In the genomic region with DNA sequence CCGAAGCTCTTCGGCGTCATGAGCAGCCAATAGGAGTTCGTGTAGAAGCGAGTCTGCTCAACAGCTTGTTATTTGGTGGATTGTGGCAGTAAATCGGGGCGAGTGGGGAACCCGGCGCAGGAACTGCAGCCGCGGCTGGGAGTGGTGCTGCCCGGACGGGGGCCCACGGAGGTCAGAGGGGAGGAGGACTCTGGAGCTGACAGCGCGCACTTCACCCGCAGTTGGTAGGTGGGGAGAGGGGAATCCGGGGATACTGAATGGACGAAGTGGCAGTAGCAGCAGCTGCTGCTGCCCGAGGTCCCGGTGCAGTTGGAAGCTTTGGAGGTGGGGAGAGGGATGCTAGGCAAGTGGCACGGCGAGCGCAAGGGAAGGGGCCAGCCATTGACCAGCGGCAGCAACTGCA, we compare ENCODE assay signal across 1 cellular context.
A peak's percentile ranks its signal among the peaks of the same experiment; 100 is the strongest.
TF ChIP-seq lines count a peak whose summit lies in the region.

Gene ARID4A, plus strand, starts transcription at position 79 of the 403 bp plus-strand sequence. CDS start 1,300 bp downstream, outside the sequence.

TF ChIP-seq in K562, 482 proteins besides CTCF, POLR2A, EP300 and RAD21 (continued from another document and continues in another):
- TF ChIP-seq KDM1A (IDR thresholded peaks at IDR 0.05) (peak; percentile 9 to 60; a peak in 2 of 4 replicates), ZEB2 (IDR thresholded peaks at IDR 0.05) (no peak), TAF1 (IDR thresholded peaks at IDR 0.05; ENCODE audit: control insufficient read depth, extremely low read depth, insufficient read depth, low read length, severe bottlenecking) (peak; percentile 27), CHD1 (IDR thresholded peaks at IDR 0.05; ENCODE audit: low read length) (peak; percentile 67), ZNF274 (IDR thresholded peaks at IDR 0.05; ENCODE audit: borderline replicate concordance, low read depth, low read length) (no peak), SP1 (CRISPR knock-in tag; IDR thresholded peaks at IDR 0.05) (peak; percentile 39; the same call in 1 of the 2 replicates), ELF2 (CRISPR knock-in tag; IDR thresholded peaks at IDR 0.05) (0 out of 2 replicates have a peak, but pooled peaks have one; percentile 24), NCOA4 (IDR thresholded peaks at IDR 0.05; ENCODE audit: partially characterized antibody) (no peak), HDGF (IDR thresholded peaks at IDR 0.05) (no peak), SAFB2 (IDR thresholded peaks at IDR 0.05; ENCODE audit: borderline replicate concordance, low read depth, low read length, severe bottlenecking) (no peak), TARDBP (IDR thresholded peaks at IDR 0.05) (0 out of 2 replicates have a peak, but pooled peaks have one; percentile 39), BRCA1 (IDR thresholded peaks at IDR 0.05) (no peak), BRCA1 (CRISPR knock-in tag; IDR thresholded peaks at IDR 0.05) (no peak), PML (IDR thresholded peaks at IDR 0.05; ENCODE audit: low read length) (peak; percentile 44; the same call in 1 of the 2 replicates), RBFOX2 (IDR thresholded peaks at IDR 0.05; ENCODE audit: low read depth, low read length) (peak; percentile 62), TBP (optimal IDR thresholded peaks at IDR 0.05; ENCODE audit: low read depth, low read length) (peak; percentile 24), PHF8 (IDR thresholded peaks at IDR 0.05; ENCODE audit: borderline replicate concordance, low read length) (peak; percentile 34), NKRF (IDR thresholded peaks at IDR 0.05; ENCODE audit: borderline replicate concordance) (peak; percentile 78), POLR2H (tag; IDR thresholded peaks at IDR 0.05; ENCODE audit: low read depth) (no peak), MYC (IDR thresholded peaks at IDR 0.05; ENCODE audit: low read depth, low read length) (no peak), MYC (CRISPR knock-in tag; IDR thresholded peaks at IDR 0.05; ENCODE audit: borderline replicate concordance, low read depth) (0 out of 2 replicates have a peak, but pooled peaks have one; percentile 32), NEUROD1 (IDR thresholded peaks at IDR 0.05; ENCODE audit: borderline replicate concordance, low read depth, low read length, partially characterized antibody) (no peak), RBBP5 (IDR thresholded peaks at IDR 0.05; ENCODE audit: borderline replicate concordance, insufficient read depth, low read length, poor library complexity, severe bottlenecking) (no peak), CLOCK (CRISPR knock-in tag; IDR thresholded peaks at IDR 0.05; ENCODE audit: borderline replicate concordance) (no peak), RCOR1 (IDR thresholded peaks at IDR 0.05; ENCODE audit: borderline replicate concordance in 1 of 2, low read depth in 2 of 2, low read length in 2 of 2) (peak in 1 of 2 experiments; percentile 63; a peak in 1 of 4 replicates), FOSL1 (tag; conservative IDR thresholded peaks at IDR 0.05) (0 out of 2 replicates have a peak, but pooled peaks have one; percentile 4), PHF21A (IDR thresholded peaks at IDR 0.05; ENCODE audit: borderline replicate concordance, low read depth) (peak; percentile 92), NBN (IDR thresholded peaks at IDR 0.05; ENCODE audit: low read depth) (no peak), MTA3 (IDR thresholded peaks at IDR 0.05; ENCODE audit: borderline replicate concordance) (0 out of 2 replicates have a peak, but pooled peaks have one; percentile 17)
- TF ChIP-seq, protein P1, sequence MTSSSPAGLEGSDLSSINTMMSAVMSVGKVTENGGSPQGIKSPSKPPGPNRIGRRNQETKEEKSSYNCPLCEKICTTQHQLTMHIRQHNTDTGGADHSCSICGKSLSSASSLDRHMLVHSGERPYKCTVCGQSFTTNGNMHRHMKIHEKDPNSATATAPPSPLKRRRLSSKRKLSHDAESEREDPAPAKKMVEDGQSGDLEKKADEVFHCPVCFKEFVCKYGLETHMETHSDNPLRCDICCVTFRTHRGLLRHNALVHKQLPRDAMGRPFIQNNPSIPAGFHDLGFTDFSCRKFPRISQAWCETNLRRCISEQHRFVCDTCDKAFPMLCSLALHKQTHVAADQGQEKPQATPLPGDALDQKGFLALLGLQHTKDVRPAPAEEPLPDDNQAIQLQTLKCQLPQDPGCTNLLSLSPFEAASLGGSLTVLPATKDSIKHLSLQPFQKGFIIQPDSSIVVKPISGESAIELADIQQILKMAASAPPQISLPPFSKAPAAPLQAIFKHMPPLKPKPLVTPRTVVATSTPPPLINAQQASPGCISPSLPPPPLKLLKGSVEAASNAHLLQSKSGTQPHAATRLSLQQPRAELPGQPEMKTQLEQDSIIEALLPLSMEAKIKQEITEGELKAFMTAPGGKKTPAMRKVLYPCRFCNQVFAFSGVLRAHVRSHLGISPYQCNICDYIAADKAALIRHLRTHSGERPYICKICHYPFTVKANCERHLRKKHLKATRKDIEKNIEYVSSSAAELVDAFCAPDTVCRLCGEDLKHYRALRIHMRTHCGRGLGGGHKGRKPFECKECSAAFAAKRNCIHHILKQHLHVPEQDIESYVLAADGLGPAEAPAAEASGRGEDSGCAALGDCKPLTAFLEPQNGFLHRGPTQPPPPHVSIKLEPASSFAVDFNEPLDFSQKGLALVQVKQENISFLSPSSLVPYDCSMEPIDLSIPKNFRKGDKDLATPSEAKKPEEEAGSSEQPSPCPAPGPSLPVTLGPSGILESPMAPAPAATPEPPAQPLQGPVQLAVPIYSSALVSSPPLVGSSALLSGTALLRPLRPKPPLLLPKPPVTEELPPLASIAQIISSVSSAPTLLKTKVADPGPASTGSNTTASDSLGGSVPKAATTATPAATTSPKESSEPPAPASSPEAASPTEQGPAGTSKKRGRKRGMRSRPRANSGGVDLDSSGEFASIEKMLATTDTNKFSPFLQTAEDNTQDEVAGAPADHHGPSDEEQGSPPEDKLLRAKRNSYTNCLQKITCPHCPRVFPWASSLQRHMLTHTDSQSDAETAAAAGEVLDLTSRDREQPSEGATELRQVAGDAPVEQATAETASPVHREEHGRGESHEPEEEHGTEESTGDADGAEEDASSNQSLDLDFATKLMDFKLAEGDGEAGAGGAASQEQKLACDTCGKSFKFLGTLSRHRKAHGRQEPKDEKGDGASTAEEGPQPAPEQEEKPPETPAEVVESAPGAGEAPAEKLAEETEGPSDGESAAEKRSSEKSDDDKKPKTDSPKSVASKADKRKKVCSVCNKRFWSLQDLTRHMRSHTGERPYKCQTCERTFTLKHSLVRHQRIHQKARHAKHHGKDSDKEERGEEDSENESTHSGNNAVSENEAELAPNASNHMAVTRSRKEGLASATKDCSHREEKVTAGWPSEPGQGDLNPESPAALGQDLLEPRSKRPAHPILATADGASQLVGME (CRISPR knock-in tag; IDR thresholded peaks at IDR 0.05), result no peak
- TF ChIP-seq, protein P2, sequence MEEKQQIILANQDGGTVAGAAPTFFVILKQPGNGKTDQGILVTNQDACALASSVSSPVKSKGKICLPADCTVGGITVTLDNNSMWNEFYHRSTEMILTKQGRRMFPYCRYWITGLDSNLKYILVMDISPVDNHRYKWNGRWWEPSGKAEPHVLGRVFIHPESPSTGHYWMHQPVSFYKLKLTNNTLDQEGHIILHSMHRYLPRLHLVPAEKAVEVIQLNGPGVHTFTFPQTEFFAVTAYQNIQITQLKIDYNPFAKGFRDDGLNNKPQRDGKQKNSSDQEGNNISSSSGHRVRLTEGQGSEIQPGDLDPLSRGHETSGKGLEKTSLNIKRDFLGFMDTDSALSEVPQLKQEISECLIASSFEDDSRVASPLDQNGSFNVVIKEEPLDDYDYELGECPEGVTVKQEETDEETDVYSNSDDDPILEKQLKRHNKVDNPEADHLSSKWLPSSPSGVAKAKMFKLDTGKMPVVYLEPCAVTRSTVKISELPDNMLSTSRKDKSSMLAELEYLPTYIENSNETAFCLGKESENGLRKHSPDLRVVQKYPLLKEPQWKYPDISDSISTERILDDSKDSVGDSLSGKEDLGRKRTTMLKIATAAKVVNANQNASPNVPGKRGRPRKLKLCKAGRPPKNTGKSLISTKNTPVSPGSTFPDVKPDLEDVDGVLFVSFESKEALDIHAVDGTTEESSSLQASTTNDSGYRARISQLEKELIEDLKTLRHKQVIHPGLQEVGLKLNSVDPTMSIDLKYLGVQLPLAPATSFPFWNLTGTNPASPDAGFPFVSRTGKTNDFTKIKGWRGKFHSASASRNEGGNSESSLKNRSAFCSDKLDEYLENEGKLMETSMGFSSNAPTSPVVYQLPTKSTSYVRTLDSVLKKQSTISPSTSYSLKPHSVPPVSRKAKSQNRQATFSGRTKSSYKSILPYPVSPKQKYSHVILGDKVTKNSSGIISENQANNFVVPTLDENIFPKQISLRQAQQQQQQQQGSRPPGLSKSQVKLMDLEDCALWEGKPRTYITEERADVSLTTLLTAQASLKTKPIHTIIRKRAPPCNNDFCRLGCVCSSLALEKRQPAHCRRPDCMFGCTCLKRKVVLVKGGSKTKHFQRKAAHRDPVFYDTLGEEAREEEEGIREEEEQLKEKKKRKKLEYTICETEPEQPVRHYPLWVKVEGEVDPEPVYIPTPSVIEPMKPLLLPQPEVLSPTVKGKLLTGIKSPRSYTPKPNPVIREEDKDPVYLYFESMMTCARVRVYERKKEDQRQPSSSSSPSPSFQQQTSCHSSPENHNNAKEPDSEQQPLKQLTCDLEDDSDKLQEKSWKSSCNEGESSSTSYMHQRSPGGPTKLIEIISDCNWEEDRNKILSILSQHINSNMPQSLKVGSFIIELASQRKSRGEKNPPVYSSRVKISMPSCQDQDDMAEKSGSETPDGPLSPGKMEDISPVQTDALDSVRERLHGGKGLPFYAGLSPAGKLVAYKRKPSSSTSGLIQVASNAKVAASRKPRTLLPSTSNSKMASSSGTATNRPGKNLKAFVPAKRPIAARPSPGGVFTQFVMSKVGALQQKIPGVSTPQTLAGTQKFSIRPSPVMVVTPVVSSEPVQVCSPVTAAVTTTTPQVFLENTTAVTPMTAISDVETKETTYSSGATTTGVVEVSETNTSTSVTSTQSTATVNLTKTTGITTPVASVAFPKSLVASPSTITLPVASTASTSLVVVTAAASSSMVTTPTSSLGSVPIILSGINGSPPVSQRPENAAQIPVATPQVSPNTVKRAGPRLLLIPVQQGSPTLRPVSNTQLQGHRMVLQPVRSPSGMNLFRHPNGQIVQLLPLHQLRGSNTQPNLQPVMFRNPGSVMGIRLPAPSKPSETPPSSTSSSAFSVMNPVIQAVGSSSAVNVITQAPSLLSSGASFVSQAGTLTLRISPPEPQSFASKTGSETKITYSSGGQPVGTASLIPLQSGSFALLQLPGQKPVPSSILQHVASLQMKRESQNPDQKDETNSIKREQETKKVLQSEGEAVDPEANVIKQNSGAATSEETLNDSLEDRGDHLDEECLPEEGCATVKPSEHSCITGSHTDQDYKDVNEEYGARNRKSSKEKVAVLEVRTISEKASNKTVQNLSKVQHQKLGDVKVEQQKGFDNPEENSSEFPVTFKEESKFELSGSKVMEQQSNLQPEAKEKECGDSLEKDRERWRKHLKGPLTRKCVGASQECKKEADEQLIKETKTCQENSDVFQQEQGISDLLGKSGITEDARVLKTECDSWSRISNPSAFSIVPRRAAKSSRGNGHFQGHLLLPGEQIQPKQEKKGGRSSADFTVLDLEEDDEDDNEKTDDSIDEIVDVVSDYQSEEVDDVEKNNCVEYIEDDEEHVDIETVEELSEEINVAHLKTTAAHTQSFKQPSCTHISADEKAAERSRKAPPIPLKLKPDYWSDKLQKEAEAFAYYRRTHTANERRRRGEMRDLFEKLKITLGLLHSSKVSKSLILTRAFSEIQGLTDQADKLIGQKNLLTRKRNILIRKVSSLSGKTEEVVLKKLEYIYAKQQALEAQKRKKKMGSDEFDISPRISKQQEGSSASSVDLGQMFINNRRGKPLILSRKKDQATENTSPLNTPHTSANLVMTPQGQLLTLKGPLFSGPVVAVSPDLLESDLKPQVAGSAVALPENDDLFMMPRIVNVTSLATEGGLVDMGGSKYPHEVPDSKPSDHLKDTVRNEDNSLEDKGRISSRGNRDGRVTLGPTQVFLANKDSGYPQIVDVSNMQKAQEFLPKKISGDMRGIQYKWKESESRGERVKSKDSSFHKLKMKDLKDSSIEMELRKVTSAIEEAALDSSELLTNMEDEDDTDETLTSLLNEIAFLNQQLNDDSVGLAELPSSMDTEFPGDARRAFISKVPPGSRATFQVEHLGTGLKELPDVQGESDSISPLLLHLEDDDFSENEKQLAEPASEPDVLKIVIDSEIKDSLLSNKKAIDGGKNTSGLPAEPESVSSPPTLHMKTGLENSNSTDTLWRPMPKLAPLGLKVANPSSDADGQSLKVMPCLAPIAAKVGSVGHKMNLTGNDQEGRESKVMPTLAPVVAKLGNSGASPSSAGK (IDR thresholded peaks at IDR 0.05), result 0 out of 2 replicates have a peak, but pooled peaks have one; percentile 21
- TF ChIP-seq, protein P3, sequence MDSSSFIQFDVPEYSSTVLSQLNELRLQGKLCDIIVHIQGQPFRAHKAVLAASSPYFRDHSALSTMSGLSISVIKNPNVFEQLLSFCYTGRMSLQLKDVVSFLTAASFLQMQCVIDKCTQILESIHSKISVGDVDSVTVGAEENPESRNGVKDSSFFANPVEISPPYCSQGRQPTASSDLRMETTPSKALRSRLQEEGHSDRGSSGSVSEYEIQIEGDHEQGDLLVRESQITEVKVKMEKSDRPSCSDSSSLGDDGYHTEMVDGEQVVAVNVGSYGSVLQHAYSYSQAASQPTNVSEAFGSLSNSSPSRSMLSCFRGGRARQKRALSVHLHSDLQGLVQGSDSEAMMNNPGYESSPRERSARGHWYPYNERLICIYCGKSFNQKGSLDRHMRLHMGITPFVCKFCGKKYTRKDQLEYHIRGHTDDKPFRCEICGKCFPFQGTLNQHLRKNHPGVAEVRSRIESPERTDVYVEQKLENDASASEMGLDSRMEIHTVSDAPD (CRISPR knock-in tag; IDR thresholded peaks at IDR 0.05), result no peak
